8 cellular contexts compared by ENCODE assay signal in genomic region chr3:101512521-101513418, GRCh38. TPM values are rescaled to one million over a fixed set of nuclear protein-coding genes. Genes with fewer than 3 reads are reported as not detected.
DNase-seq lines count a peak whose midpoint lies in the region; FAIRE-seq and TF ChIP-seq lines count a peak whose summit lies in the region.

TSS of gene SENP7 (minus strand) at chr3:101513212. CDS start at chr3:101513130, 82 bp downstream.

- peak within 1 kb of the TSS; percentile 96 for H3K4me2 ChIP-seq in GM23248 (ENCODE audit: unreplicated experiment)

- H3K4me3 Mint-ChIP-seq in activated naive CD4-positive, alpha-beta T cell treated with anti-CD3 and anti-CD28 coated beads for 36 hours: peak within 1 kb of the TSS; percentile 97

- H3K27me3 Mint-ChIP-seq in activated naive CD4-positive, alpha-beta T cell treated with anti-CD3 and anti-CD28 coated beads for 36 hours (ENCODE audit: low read depth): no peaks in the 10 kb centered on the region

- 1% methylated on average over 53 to 59 of the region's 59 CpGs for WGBS in GM23248 (ENCODE audit: low coverage in 1 of 2, low lambda C conversion rate in 2 of 2, missing lambda C conversion rate in 2 of 2), 2 experiments

- no peak for FAIRE-seq in frontal cortex (lab: Jason Lieb, UNC)

- peak; percentile 58 for DNase-seq in DMS79 (lab: John Stamatoyannopoulos, UW)
- peak; percentile 93 for DNase-seq in GM23248
- DNase-seq in MG63: peak; percentile 87
- DNase-seq in SK-MEL-5 (ENCODE audit: low read depth, low spot score): peak; percentile 88
- peak; percentile 89 for DNase-seq in activated naive CD4-positive, alpha-beta T cell treated with anti-CD3 and anti-CD28 coated beads for 36 hours
- peak; percentile 74 to 81 for DNase-seq in frontal cortex (ENCODE audit: low spot score in 2 of 2)
- DNase-seq in substantia nigra (lab: John Stamatoyannopoulos, UW): peak in 48 of 49 donors; percentile 10 to 81 (median 66)

- H3K27me3 ChIP-seq in GM23248 (replicated peaks; ENCODE audit: insufficient read depth) (no peaks in the 10 kb centered on the region), MG63 (peaks cover 2% of the 10 kb centered on the region; the same call in 1 of the 2 replicates), neutrophil (peaks cover 10% of the 10 kb centered on the region)

- H3F3A ChIP-seq in GM23248 (ENCODE audit: insufficient read depth): peaks cover 7% of the 10 kb centered on the region

- in situ Hi-C loops in GM23248 (cut with MboI): no loop called here
- in situ Hi-C loops in SK-MEL-5 (cut with HindIII; ENCODE audit: low pct_unique_long_range_greater_than_20kb, low sequenced_read_pairs): no loop called here

- H3K79me2 ChIP-seq in GM23248 (ENCODE audit: insufficient read depth): peaks cover 28% of the 10 kb centered on the region

- peaks cover 8% of the 10 kb centered on the region for H3K36me3 Mint-ChIP-seq in activated naive CD4-positive, alpha-beta T cell treated with anti-CD3 and anti-CD28 coated beads for 36 hours (ENCODE audit: low read depth)

- no peaks in the 10 kb centered on the region for H3K9me2 ChIP-seq in GM23248 (ENCODE audit: insufficient read depth)

- TF ChIP-seq CTCF in neutrophil (IDR thresholded peaks at IDR 0.05): no peak

- H3K4me1 ChIP-seq in GM23248 (ENCODE audit: insufficient read depth) (peaks cover 14% of the 10 kb centered on the region), neutrophil (ENCODE audit: control insufficient read depth in 1 of 2, insufficient read depth in 1 of 2, low read depth in 1 of 2, low read length in 1 of 2) (peaks cover 11 to 15% of the 10 kb centered on the region in 2 experiments)

- H3K9me3 Mint-ChIP-seq in activated naive CD4-positive, alpha-beta T cell treated with anti-CD3 and anti-CD28 coated beads for 36 hours: no peaks in the 10 kb centered on the region

- H3K4me3 ChIP-seq in GM23248: peak within 1 kb of the TSS; percentile 87
- peak within 1 kb of the TSS; percentile 78 for H3K4me3 ChIP-seq in MG63
- H3K4me3 ChIP-seq in neutrophil (ENCODE audit: low read depth in 1 of 2, low read length in 1 of 2): peak within 1 kb of the TSS; percentile 72 to 74

- H3K27ac ChIP-seq in GM23248: peak within 1 kb of the TSS; percentile 84
- H3K27ac ChIP-seq in neutrophil: peak within 1 kb of the TSS; percentile 89
- H3K27ac ChIP-seq in substantia nigra (ENCODE audit: low read depth, low read length, poor library complexity, severe bottlenecking): peak within 1 kb of the TSS; percentile 68

- peak within 1 kb of the TSS; percentile 90 for H3K9ac ChIP-seq in GM23248

- H4K20me1 ChIP-seq in GM23248 (ENCODE audit: insufficient read depth): no peaks in the 10 kb centered on the region

- no peaks in the 10 kb centered on the region for H3K36me3 ChIP-seq in GM23248 (ENCODE audit: low read depth)
- H3K36me3 ChIP-seq in MG63: no peaks in the 10 kb centered on the region; the same call in 1 of the 2 replicates
- no peaks in the 10 kb centered on the region for H3K36me3 ChIP-seq in neutrophil

- CTCF ChIA-PET in activated naive CD4-positive, alpha-beta T cell treated with anti-CD3 and anti-CD28 coated beads for 36 hours (lab: Charles Lee): interaction anchor here (1.0 to 1.5 kb wide), 2 partner anchors 9 to 45 kb away, joined by 3 to 4 read pairs; no protein-coding TSS in a partner anchor

- peak within 1 kb of the TSS; percentile 97 for H3K27ac Mint-ChIP-seq in activated naive CD4-positive, alpha-beta T cell treated with anti-CD3 and anti-CD28 coated beads for 36 hours

- peaks cover 50% of the 10 kb centered on the region for H3K4me1 Mint-ChIP-seq in activated naive CD4-positive, alpha-beta T cell treated with anti-CD3 and anti-CD28 coated beads for 36 hours (ENCODE audit: low read depth)

- H3K9me3 ChIP-seq in GM23248 (ENCODE audit: low read depth) (no peaks in the 10 kb centered on the region), MG63 (no peaks in the 10 kb centered on the region), neutrophil (no peaks in the 10 kb centered on the region)

- H2AFZ ChIP-seq in GM23248: peak within 1 kb of the TSS; percentile 99

- intact Hi-C loops in activated naive CD4-positive, alpha-beta T cell treated with anti-CD3 and anti-CD28 coated beads for 36 hours (cut with micrococcal nuclease): loop anchor here (1.0 to 10.0 kb wide), 7 partner anchors 49 to 1112 kb away; partner anchors contain the start of genes LNP1, PCNP, TFG and TOMM70

RNA-seq across cellular contexts. Expression of gene SENP7, which starts in this region (rescaled TPM):
- total RNA-seq in GM23248 (2014; rRNA removed; shearing (Covaris generic)): 5.4 and 8.2 TPM in 2 replicates
- 2.9 and 3.5 TPM in 2 replicates for polyA plus RNA-seq in GM23248 (2016; fragmentation: Nextera tagmentation; extraction: Ambion mirVana)
- 2.8 and 5.6 TPM in 2 replicates for total RNA-seq in MG63 (2014; rRNA removed; shearing (Covaris generic); ENCODE audit: low replicate concordance)
- total RNA-seq in SK-MEL-5 (2014; rRNA removed; shearing (Covaris generic)): 10.7 and 12.1 TPM in 2 replicates
- polyA plus RNA-seq in SK-MEL-5 (2015; cell fraction: cytosol; rRNA removed): 4.4 and 6.0 TPM in 2 replicates
- polyA plus RNA-seq in SK-MEL-5 (2015; cell fraction: nucleus; rRNA removed): 68.2 and 80.5 TPM in 2 replicates
- total RNA-seq in activated naive CD4-positive, alpha-beta T cell treated with anti-CD3 and anti-CD28 coated beads for 36 hours: 10 to 100 TPM; 16.1 to 16.8 TPM
- 75.8 TPM for total RNA-seq in frontal cortex

Comparison
In these comparisons a context has a peak if more than half of its experiments do, and no peak if none do; other contexts are left out.
1. Peak in every context shown above with its lines: DNase-seq, H3K4me3 ChIP-seq and H3K27ac ChIP-seq.